Comparison of ENCODE assay signal across 2 cellular contexts in the genomic region with DNA sequence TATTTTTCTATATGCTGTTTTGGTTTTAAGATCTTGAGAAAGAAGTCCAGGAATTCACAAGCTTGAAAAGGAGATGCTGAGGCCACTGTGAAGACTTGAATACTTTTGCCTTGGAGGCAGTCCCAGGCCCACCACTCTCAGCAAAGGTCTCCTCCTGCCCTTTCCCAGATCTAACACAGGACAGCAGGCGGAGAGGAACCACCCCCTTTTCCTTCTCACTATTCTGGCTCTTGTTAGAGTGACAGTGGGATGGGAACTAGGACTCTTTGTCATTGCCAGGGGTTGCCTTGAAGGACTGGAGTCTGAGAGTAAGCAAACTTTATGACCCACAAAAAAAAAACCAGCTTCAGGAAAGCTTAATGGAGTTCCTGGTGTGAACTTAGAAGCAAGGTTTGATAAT.
TF ChIP-seq lines count a peak whose summit lies in the region.

No MANE protein-coding gene starts in this region.

TF ChIP-seq in HCT116, 20 proteins besides CTCF, POLR2A, EP300 and RAD21:
- TF ChIP-seq EGR1 (IDR thresholded peaks at IDR 0.05; ENCODE audit: low read depth): no peak
- TF ChIP-seq POLR2AphosphoS5 (IDR thresholded peaks at IDR 0.05; ENCODE audit: low read depth, low read length): no peak
- no peak for TF ChIP-seq JUND (IDR thresholded peaks at IDR 0.05)
- no peak for TF ChIP-seq ZBTB33 (IDR thresholded peaks at IDR 0.05; ENCODE audit: extremely low read depth, insufficient replicate concordance, low read length)
- no peak for TF ChIP-seq SRF (IDR thresholded peaks at IDR 0.05; ENCODE audit: low read depth)
- TF ChIP-seq TCF7L2 (IDR thresholded peaks at IDR 0.05; ENCODE audit: borderline replicate concordance, extremely low read depth, insufficient read depth, insufficient read length): no peak
- TF ChIP-seq CBX3 (IDR thresholded peaks at IDR 0.05; ENCODE audit: low read depth): no peak
- TF ChIP-seq SIN3A (IDR thresholded peaks at IDR 0.05; ENCODE audit: low read depth): no peak
- TF ChIP-seq, protein P1, sequence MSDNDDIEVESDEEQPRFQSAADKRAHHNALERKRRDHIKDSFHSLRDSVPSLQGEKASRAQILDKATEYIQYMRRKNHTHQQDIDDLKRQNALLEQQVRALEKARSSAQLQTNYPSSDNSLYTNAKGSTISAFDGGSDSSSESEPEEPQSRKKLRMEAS (IDR thresholded peaks at IDR 0.05): no peak
- TF ChIP-seq ELF1 (IDR thresholded peaks at IDR 0.05; ENCODE audit: borderline replicate concordance, low read depth): no peak
- no peak for TF ChIP-seq YY1 (IDR thresholded peaks at IDR 0.05; ENCODE audit: extremely low read depth, insufficient replicate concordance, low read depth, low read length)
- TF ChIP-seq EZH2 (IDR thresholded peaks at IDR 0.05): no peak
- no peak for TF ChIP-seq CEBPB (IDR thresholded peaks at IDR 0.05; ENCODE audit: low read depth)

TF ChIP-seq in GM12878, 131 proteins besides CTCF, POLR2A, EP300 and RAD21:
- TF ChIP-seq RB1 (IDR thresholded peaks at IDR 0.05; ENCODE audit: borderline replicate concordance) (no peak), PAX8 (IDR thresholded peaks at IDR 0.05) (no peak), SIN3A (IDR thresholded peaks at IDR 0.05; ENCODE audit: low read depth, low read length) (no peak), NR2C2 (IDR thresholded peaks at IDR 0.05; ENCODE audit: borderline replicate concordance, control insufficient read depth, insufficient read length, low read depth) (no peak), IRF4 (IDR thresholded peaks at IDR 0.05; ENCODE audit: low read depth, low read length) (no peak), CBX3 (IDR thresholded peaks at IDR 0.05; ENCODE audit: borderline replicate concordance, low read depth) (no peak), YY1 (IDR thresholded peaks at IDR 0.05; ENCODE audit: low read depth, low read length) (no peak), SREBF1 (IDR thresholded peaks at IDR 0.05; ENCODE audit: low read length) (no peak), MEF2B (IDR thresholded peaks at IDR 0.05; ENCODE audit: partially characterized antibody, poor library complexity, severe bottlenecking) (no peak), LARP7 (IDR thresholded peaks at IDR 0.05) (no peak)
